In genomic region chr12:6810758-6811157, GRCh38 we compare ENCODE assay signal across 1 cellular context.
TF ChIP-seq lines count a peak whose summit lies in the region.

No MANE protein-coding gene starts in this region.

TF ChIP-seq in GM23338, 12 proteins besides CTCF, POLR2A, EP300 and RAD21:
- TF ChIP-seq EZH2 (IDR thresholded peaks at IDR 0.05; ENCODE audit: low read depth, unreplicated experiment) (no peak), ETS1 (IDR thresholded peaks at IDR 0.05) (no peak), EZH2phosphoT487 (IDR thresholded peaks at IDR 0.05; ENCODE audit: unreplicated experiment) (no peak), CREB1 (CRISPR knock-in tag; IDR thresholded peaks at IDR 0.05; ENCODE audit: low read depth) (no peak), STAT1 (IDR thresholded peaks at IDR 0.05; ENCODE audit: unreplicated experiment) (no peak), NANOG (IDR thresholded peaks at IDR 0.05; ENCODE audit: borderline replicate concordance) (no peak), POLR2AphosphoS5 (IDR thresholded peaks at IDR 0.05; ENCODE audit: low read depth) (no peak), JUNB (IDR thresholded peaks at IDR 0.05; ENCODE audit: unreplicated experiment) (no peak), ZNF331 (CRISPR knock-in tag; IDR thresholded peaks at IDR 0.05; ENCODE audit: low read depth) (no peak)
TF ChIP-seq in GM23338: peak in this region for 0.
